1 cellular context compared by ENCODE assay signal in genomic region chr19:17394891-17395415, GRCh38.
TF ChIP-seq lines count a peak whose summit lies in the region.

No MANE protein-coding gene starts in this region.

TF ChIP-seq in K562, 482 proteins besides CTCF, POLR2A, EP300 and RAD21 (continued from another document and continues in another):
- TF ChIP-seq ZNF639 (CRISPR knock-in tag; conservative IDR thresholded peaks at IDR 0.05 in 1 of 2, IDR thresholded peaks at IDR 0.05 in 1 of 2) (no peak), ZBTB7A (IDR thresholded peaks at IDR 0.05; ENCODE audit: borderline replicate concordance, control insufficient read depth, low read depth, low read length) (no peak), TOE1 (IDR thresholded peaks at IDR 0.05; ENCODE audit: borderline replicate concordance) (peak; percentile 81), TOE1 (CRISPR knock-in tag; IDR thresholded peaks at IDR 0.05; ENCODE audit: borderline replicate concordance, low read depth) (no peak), ZNF24 (IDR thresholded peaks at IDR 0.05) (peak; percentile 59; the same call in 1 of the 2 replicates), SMARCA4 (IDR thresholded peaks at IDR 0.05) (peak; percentile 61; the same call in 1 of the 2 replicates), NFATC3 (IDR thresholded peaks at IDR 0.05) (no peak), NCOA4 (IDR thresholded peaks at IDR 0.05; ENCODE audit: partially characterized antibody) (peak; percentile 56), ETS1 (conservative IDR thresholded peaks at IDR 0.05; ENCODE audit: control insufficient read depth, low read depth, low read length) (0 out of 2 replicates have a peak, but pooled peaks have one; percentile 27), HMGXB4 (CRISPR knock-in tag; IDR thresholded peaks at IDR 0.05) (no peak), ESRRA (IDR thresholded peaks at IDR 0.05; ENCODE audit: borderline replicate concordance, low read depth) (peak; percentile 53; the same call in 1 of the 2 replicates), DACH1 (IDR thresholded peaks at IDR 0.05; ENCODE audit: partially characterized antibody) (peak; percentile 25), KLF6 (CRISPR knock-in tag; IDR thresholded peaks at IDR 0.05; ENCODE audit: borderline replicate concordance) (no peak), NR2F6 (CRISPR knock-in tag; IDR thresholded peaks at IDR 0.05) (no peak), SOX6 (IDR thresholded peaks at IDR 0.05) (peak; percentile 43; the same call in 1 of the 2 replicates), ATF7 (IDR thresholded peaks at IDR 0.05) (0 out of 2 replicates have a peak, but pooled peaks have one; percentile 43), RERE (CRISPR knock-in tag; IDR thresholded peaks at IDR 0.05; ENCODE audit: borderline replicate concordance) (0 out of 2 replicates have a peak, but pooled peaks have one; percentile 35), SNIP1 (IDR thresholded peaks at IDR 0.05; ENCODE audit: low read depth) (0 out of 2 replicates have a peak, but pooled peaks have one; percentile 27), E2F8 (IDR thresholded peaks at IDR 0.05; ENCODE audit: low read depth, partially characterized antibody) (peak; percentile 76), ZFP36 (IDR thresholded peaks at IDR 0.05; ENCODE audit: low read depth, low read length, partially characterized antibody) (peak; percentile 38), ZNF609 (CRISPR knock-in tag; IDR thresholded peaks at IDR 0.05; ENCODE audit: borderline replicate concordance) (no peak), RBM14 (IDR thresholded peaks at IDR 0.05; ENCODE audit: borderline replicate concordance, insufficient read depth, low read depth, low read length) (no peak), CBX1 (IDR thresholded peaks at IDR 0.05; ENCODE audit: low read depth) (peak; percentile 92; the same call in 1 of the 2 replicates), HDAC2 (IDR thresholded peaks at IDR 0.05) (peak; percentile 94), NELFE (IDR thresholded peaks at IDR 0.05; ENCODE audit: insufficient read depth, insufficient read length) (no peak), ETV1 (tag; conservative IDR thresholded peaks at IDR 0.05; ENCODE audit: low read depth) (peak; percentile 65), CBX3 (IDR thresholded peaks at IDR 0.05; ENCODE audit: borderline replicate concordance in 1 of 2, low read length in 2 of 2) (peak in 1 of 2 experiments; percentile 82; a peak in 1 of 3 replicates), SIN3A (IDR thresholded peaks at IDR 0.05; ENCODE audit: borderline replicate concordance in 2 of 2, control insufficient read depth in 1 of 2, low read depth in 2 of 2, low read length in 2 of 2) (no peak), ZBTB2 (IDR thresholded peaks at IDR 0.05) (peak; percentile 81; the same call in 1 of the 2 replicates), JUND (IDR thresholded peaks at IDR 0.05; ENCODE audit: borderline replicate concordance, low read depth, low read length) (peak; percentile 43; the same call in 1 of the 2 replicates), JUND (tag; IDR thresholded peaks at IDR 0.05; ENCODE audit: borderline replicate concordance, low read depth, low read length) (no peak; the same call in 2 of the 3 replicates), MYBL2 (IDR thresholded peaks at IDR 0.05; ENCODE audit: low read depth) (no peak), MYBL2 (CRISPR knock-in tag; IDR thresholded peaks at IDR 0.05; ENCODE audit: borderline replicate concordance) (no peak), MLLT1 (IDR thresholded peaks at IDR 0.05) (peak; percentile 76 to 92), ZFX (CRISPR knock-in tag; IDR thresholded peaks at IDR 0.05) (peak; percentile 16; the same call in 1 of the 2 replicates), ZNF77 (CRISPR knock-in tag; IDR thresholded peaks at IDR 0.05) (no peak), CCAR2 (IDR thresholded peaks at IDR 0.05; ENCODE audit: low read depth, low read length) (no peak), RFX7 (CRISPR knock-in tag; IDR thresholded peaks at IDR 0.05) (no peak), HDGF (IDR thresholded peaks at IDR 0.05) (peak; percentile 99), RBM34 (IDR thresholded peaks at IDR 0.05; ENCODE audit: borderline replicate concordance, insufficient read depth, low read length) (no peak), CXXC5 (CRISPR knock-in tag; IDR thresholded peaks at IDR 0.05) (peak; percentile 56; the same call in 1 of the 2 replicates)
